ENCODE assay signal across 8 cellular contexts in the genomic region with DNA sequence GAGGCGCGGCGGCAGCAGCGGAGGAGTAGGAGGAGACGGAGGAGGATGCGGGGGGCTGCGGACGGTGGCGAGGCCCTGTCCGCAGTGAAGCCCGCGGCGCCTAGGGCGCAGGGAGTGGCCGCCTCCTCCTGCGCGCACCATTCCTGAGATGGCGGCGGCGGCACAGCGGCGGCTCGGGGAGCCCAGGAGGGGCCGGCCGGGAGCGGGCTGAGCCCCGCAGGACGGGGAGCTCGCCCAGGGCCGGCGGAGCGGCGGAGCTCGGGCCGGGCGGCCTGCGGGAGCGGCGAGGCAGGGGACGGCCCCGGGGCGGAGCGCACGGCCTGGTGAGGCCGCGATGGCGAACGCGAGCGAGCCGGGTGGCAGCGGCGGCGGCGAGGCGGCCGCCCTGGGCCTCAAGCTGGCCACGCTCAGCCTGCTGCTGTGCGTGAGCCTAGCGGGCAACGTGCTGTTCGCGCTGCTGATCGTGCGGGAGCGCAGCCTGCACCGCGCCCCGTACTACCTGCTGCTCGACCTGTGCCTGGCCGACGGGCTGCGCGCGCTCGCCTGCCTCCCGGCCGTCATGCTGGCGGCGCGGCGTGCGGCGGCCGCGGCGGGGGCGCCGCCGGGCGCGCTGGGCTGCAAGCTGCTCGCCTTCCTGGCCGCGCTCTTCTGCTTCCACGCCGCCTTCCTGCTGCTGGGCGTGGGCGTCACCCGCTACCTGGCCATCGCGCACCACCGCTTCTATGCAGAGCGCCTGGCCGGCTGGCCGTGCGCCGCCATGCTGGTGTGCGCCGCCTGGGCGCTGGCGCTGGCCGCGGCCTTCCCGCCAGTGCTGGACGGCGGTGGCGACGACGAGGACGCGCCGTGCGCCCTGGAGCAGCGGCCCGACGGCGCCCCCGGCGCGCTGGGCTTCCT. TPM values are rescaled to one million over a fixed set of nuclear protein-coding genes. Genes with fewer than 3 reads are reported as not detected.
A peak's percentile ranks its signal among the peaks of the same experiment; 100 is the strongest.
DNase-seq lines count a peak whose midpoint lies in the region; ATAC-seq and TF ChIP-seq lines count a peak whose summit lies in the region.

A gene with protein sequence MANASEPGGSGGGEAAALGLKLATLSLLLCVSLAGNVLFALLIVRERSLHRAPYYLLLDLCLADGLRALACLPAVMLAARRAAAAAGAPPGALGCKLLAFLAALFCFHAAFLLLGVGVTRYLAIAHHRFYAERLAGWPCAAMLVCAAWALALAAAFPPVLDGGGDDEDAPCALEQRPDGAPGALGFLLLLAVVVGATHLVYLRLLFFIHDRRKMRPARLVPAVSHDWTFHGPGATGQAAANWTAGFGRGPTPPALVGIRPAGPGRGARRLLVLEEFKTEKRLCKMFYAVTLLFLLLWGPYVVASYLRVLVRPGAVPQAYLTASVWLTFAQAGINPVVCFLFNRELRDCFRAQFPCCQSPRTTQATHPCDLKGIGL (plus strand): TSS at position 140 of the 894 bp plus-strand sequence. CDS start 195 bp downstream, at position 335.

- peak within 1 kb of the TSS in 2 of 4 donors; percentile 19 to 51 for H3K27ac ChIP-seq in esophagus muscularis mucosa (replicated peaks in 1 of 4)

- TF ChIP-seq POLR2A in esophagus muscularis mucosa (IDR thresholded peaks at IDR 0.05; ENCODE audit: low read depth) = no peak

- CTCF ChIA-PET in activated CD4-positive, alpha-beta memory T cell treated with anti-CD3 and anti-CD28 coated beads for 36 hours (lab: Charles Lee) = interaction anchor here (0.8 to 1.2 kb wide), 2 partner anchors 24 to 26 kb away, joined by 3 to 6 read pairs; no protein-coding TSS in a partner anchor

- peaks cover 2% of the 10 kb centered on the region for H3K36me3 Mint-ChIP-seq in activated CD4-positive, alpha-beta memory T cell treated with anti-CD3 and anti-CD28 coated beads for 36 hours
- H3K36me3 Mint-ChIP-seq in natural killer cell = no peaks in the 10 kb centered on the region

- POLR2A ChIA-PET in activated CD4-positive, alpha-beta memory T cell treated with anti-CD3 and anti-CD28 coated beads for 36 hours (lab: Charles Lee) = interaction anchor here (0.6 kb wide), 1 partner anchor 605 kb away, joined by 3 read pairs; no protein-coding TSS in a partner anchor

- peak; percentile 25 for DNase-seq in activated CD4-positive, alpha-beta T cell treated with anti-CD3 and anti-CD28 coated beads for 48 hours
- no peak for DNase-seq in activated CD4-positive, alpha-beta T cell treated with anti-CD3 and anti-CD28 coated beads for 4 hours
- peak; percentile 41 for DNase-seq in activated CD4-positive, alpha-beta memory T cell treated with anti-CD3 and anti-CD28 coated beads for 36 hours
- DNase-seq in esophagus muscularis mucosa (ENCODE audit: extremely low spot score) = no peak
- DNase-seq in natural killer cell = no peak
- DNase-seq in OCI-M2 (lab: John Stamatoyannopoulos, UW; ENCODE audit: unreplicated experiment) = no peak
- no peak for DNase-seq in SW480 (ENCODE audit: low spot score)

- no CpG with 5 or more reads among the region's 131 CpGs for WGBS in esophagus muscularis mucosa

- peaks cover 5% of the 10 kb centered on the region for H3K4me1 Mint-ChIP-seq in activated CD4-positive, alpha-beta memory T cell treated with anti-CD3 and anti-CD28 coated beads for 36 hours (ENCODE audit: low read depth)
- H3K4me1 Mint-ChIP-seq in natural killer cell = no peaks in the 10 kb centered on the region

- intact Hi-C loops in activated CD4-positive, alpha-beta memory T cell treated with anti-CD3 and anti-CD28 coated beads for 36 hours (cut with micrococcal nuclease) = loop anchor here (2.0 kb wide), 1 partner anchor 25 kb away; no protein-coding TSS in a partner anchor
- intact Hi-C loops in esophagus muscularis mucosa (cut with DNase I) = no loop called here
- intact Hi-C loops in natural killer cell (cut with micrococcal nuclease) = no loop called here

- H3K4me3 ChIP-seq in esophagus muscularis mucosa = peak within 1 kb of the TSS; percentile 58 to 76 (median 60)

- H3K9me3 Mint-ChIP-seq in activated CD4-positive, alpha-beta memory T cell treated with anti-CD3 and anti-CD28 coated beads for 36 hours = no peaks in the 10 kb centered on the region
- no peaks in the 10 kb centered on the region for H3K9me3 Mint-ChIP-seq in natural killer cell

- ATAC-seq in natural killer cell = peak; percentile 46 to 52 (median 48)
- ATAC-seq in GM21360 (IDR thresholded peaks at IDR 0.05; ENCODE audit: unreplicated experiment) = no peak

- H3K27me3 ChIP-seq in esophagus muscularis mucosa = peaks cover 0 to 19% (median 0%) of the 10 kb centered on the region in 4 donors

- H3K9me3 ChIP-seq in esophagus muscularis mucosa = no peaks in the 10 kb centered on the region

- no peak for TF ChIP-seq EP300 in esophagus muscularis mucosa (IDR thresholded peaks at IDR 0.05)

- H3K4me1 ChIP-seq in esophagus muscularis mucosa = peaks cover 0 to 16% (median 10%) of the 10 kb centered on the region in 4 donors

- H3K27me3 Mint-ChIP-seq in activated CD4-positive, alpha-beta memory T cell treated with anti-CD3 and anti-CD28 coated beads for 36 hours = peaks cover 38% of the 10 kb centered on the region
- peaks cover 51 to 60% of the 10 kb centered on the region in 2 donors for H3K27me3 Mint-ChIP-seq in natural killer cell (ENCODE audit: low read depth in 2 of 2)

- H3K4me3 Mint-ChIP-seq in activated CD4-positive, alpha-beta memory T cell treated with anti-CD3 and anti-CD28 coated beads for 36 hours = peak within 1 kb of the TSS; percentile 54
- H3K4me3 Mint-ChIP-seq in natural killer cell = peak within 1 kb of the TSS; percentile 70

- no peak for TF ChIP-seq CTCF in esophagus muscularis mucosa (IDR thresholded peaks at IDR 0.05)
- TF ChIP-seq CTCF in natural killer cell (IDR thresholded peaks at IDR 0.05) = no peak

- H3K27ac Mint-ChIP-seq in activated CD4-positive, alpha-beta memory T cell treated with anti-CD3 and anti-CD28 coated beads for 36 hours = no peak within 1 kb of the TSS
- no peak within 1 kb of the TSS for H3K27ac Mint-ChIP-seq in natural killer cell

- no peaks in the 10 kb centered on the region for H3K36me3 ChIP-seq in esophagus muscularis mucosa

RNA-seq across cellular contexts. Expression of the gene that starts here (rescaled TPM):
- total RNA-seq in activated CD4-positive, alpha-beta memory T cell treated with anti-CD3 and anti-CD28 coated beads for 36 hours = 1 to 10 TPM; 1.2 to 1.3 TPM
- total RNA-seq in esophagus muscularis mucosa (1 to 10 TPM; 2.2 to 4.3 (median 2.5) TPM), natural killer cell (1 to 10 TPM in 1 of 3 donors, under 1 TPM in 1, not detected in 1; 0.14 to 2.8 TPM)

Comparison
In these comparisons a context has a peak if more than half of its experiments do, and no peak if none do; other contexts are left out.
1. DNase-seq: peak in activated CD4-positive, alpha-beta T cell treated with anti-CD3 and anti-CD28 coated beads for 48 hours (single experiment) and activated CD4-positive, alpha-beta memory T cell treated with anti-CD3 and anti-CD28 coated beads for 36 hours (single experiment); none in activated CD4-positive, alpha-beta T cell treated with anti-CD3 and anti-CD28 coated beads for 4 hours (0 of 2), esophagus muscularis mucosa (single experiment), natural killer cell (single experiment), OCI-M2 (single experiment) and SW480 (single experiment).